Comparison of ENCODE assay signal across 10 cellular contexts in the genomic region with DNA sequence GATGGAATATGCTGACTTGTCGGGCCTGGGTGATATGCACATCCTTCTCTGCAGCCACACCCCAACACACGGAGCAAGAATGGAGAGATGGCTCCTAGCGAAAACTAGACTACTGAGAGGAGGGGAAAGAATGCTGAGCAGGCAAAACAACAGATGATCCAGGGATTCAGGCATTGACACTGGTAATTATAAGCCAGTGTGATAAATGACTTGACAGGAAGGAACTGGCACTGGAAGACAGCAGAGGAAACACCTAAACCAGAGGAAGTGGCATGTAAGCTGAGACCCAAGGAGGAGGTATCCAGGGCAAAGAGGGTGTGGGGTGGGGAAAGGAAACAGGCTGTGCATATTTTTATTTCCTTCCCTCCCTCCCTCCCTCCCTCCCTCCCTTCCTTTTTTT. TPM values are rescaled to one million over a fixed set of nuclear protein-coding genes. Genes with fewer than 3 reads are reported as not detected.
DNase-seq lines count a peak whose midpoint lies in the region; ATAC-seq and TF ChIP-seq lines count a peak whose summit lies in the region.
"Had no signal": no experiment of that assay in that cellular context is flagged by ENCODE, and none has a peak within 500 bp of the region (broad histone marks: within the 10 kb centered on the region; RNA-seq: fewer than 3 reads in every experiment).

No MANE protein-coding gene starts in this region.

- H3K27ac ChIP-seq in neutrophil: peak overlapping the region; percentile 42
- H3K27ac ChIP-seq: gastrocnemius medialis had no signal

- H3K36me3 ChIP-seq in neutrophil: no peaks in the 10 kb centered on the region
- H3K36me3 ChIP-seq: gastrocnemius medialis had no signal

- no peak overlapping the region for H3K4me3 ChIP-seq in neutrophil (ENCODE audit: low read depth in 1 of 2, low read length in 1 of 2)
- H3K4me3 ChIP-seq: gastrocnemius medialis had no signal

- in situ Hi-C loops in GM13976 (cut with MboI; ENCODE audit: low sequenced_read_pairs, unreplicated experiment): no loop called here

- H3K27ac Mint-ChIP-seq in activated T-helper 17 cell treated with anti-CD3 and anti-CD28 coated beads, Interleukin-2, amount 50 U/mL, for 72 hours: peak overlapping the region; percentile 70

- DNase-seq in NOMO-1 (lab: John Stamatoyannopoulos, UW; ENCODE audit: unreplicated experiment in 2 of 2) (peak; percentile 10 to 17), NOMO-1 treated with dmso at 0.1 percent for 144 hours (lab: John Stamatoyannopoulos, UW; ENCODE audit: unreplicated experiment) (no peak), NCI-H2171 (lab: John Stamatoyannopoulos, UW) (peak; percentile 23), GM13976 (ENCODE audit: low spot score) (no peak)
- DNase-seq: gastrocnemius medialis, NCI-H1092 treated with DMSO at 0.1 percent for 48 hours had no signal

- H3K27me3 Mint-ChIP-seq in activated T-helper 17 cell treated with anti-CD3 and anti-CD28 coated beads, Interleukin-2, amount 50 U/mL, for 72 hours: no peaks in the 10 kb centered on the region

- H3K27me3 ChIP-seq in neutrophil: no peaks in the 10 kb centered on the region
- H3K27me3 ChIP-seq: gastrocnemius medialis had no signal

- peak; percentile 34 for ATAC-seq in activated T-helper 17 cell treated with anti-CD3 and anti-CD28 coated beads, Interleukin-2, amount 50 U/mL, for 72 hours (replicated peaks)
- ATAC-seq in HG03097 (IDR thresholded peaks at IDR 0.05; ENCODE audit: low FRiP score, unreplicated experiment): no peak
- ATAC-seq in HG03469 (IDR thresholded peaks at IDR 0.05; ENCODE audit: unreplicated experiment): no peak
- ATAC-seq: gastrocnemius medialis had no signal

- peaks cover 41% of the 10 kb centered on the region for H3K4me1 Mint-ChIP-seq in activated T-helper 17 cell treated with anti-CD3 and anti-CD28 coated beads, Interleukin-2, amount 50 U/mL, for 72 hours

- H3K4me3 Mint-ChIP-seq in activated T-helper 17 cell treated with anti-CD3 and anti-CD28 coated beads, Interleukin-2, amount 50 U/mL, for 72 hours: peak overlapping the region; percentile 65

- H3K36me3 Mint-ChIP-seq in activated T-helper 17 cell treated with anti-CD3 and anti-CD28 coated beads, Interleukin-2, amount 50 U/mL, for 72 hours (ENCODE audit: low read depth): no peaks in the 10 kb centered on the region

- H3K9me3 Mint-ChIP-seq in activated T-helper 17 cell treated with anti-CD3 and anti-CD28 coated beads, Interleukin-2, amount 50 U/mL, for 72 hours: no peaks in the 10 kb centered on the region

- peaks cover 18 to 31% of the 10 kb centered on the region in 2 experiments for H3K4me1 ChIP-seq in neutrophil (ENCODE audit: control insufficient read depth in 1 of 2, insufficient read depth in 1 of 2, low read depth in 1 of 2, low read length in 1 of 2)
- H3K4me1 ChIP-seq: gastrocnemius medialis had no signal

- TF ChIP-seq CTCF in neutrophil (IDR thresholded peaks at IDR 0.05) (no peak), GM13976 (IDR thresholded peaks at IDR 0.05; ENCODE audit: borderline replicate concordance, control extremely low read depth, extremely low read depth, insufficient read depth, missing control alignments) (no peak)

- no peaks in the 10 kb centered on the region for H3K9me3 ChIP-seq in neutrophil
- H3K9me3 ChIP-seq: gastrocnemius medialis had no signal

RNA-seq across cellular contexts. Expression of a gene that starts 31.7 kb away (rescaled TPM):
- 100 to 1,000 TPM; 140 to 177 TPM for total RNA-seq in activated T-helper 17 cell treated with anti-CD3 and anti-CD28 coated beads, Interleukin-2, amount 50 U/mL, for 72 hours

RNA-seq across cellular contexts. Expression of a gene that starts 43.8 kb away (rescaled TPM):
- 100 to 1,000 TPM; 285 to 351 TPM for total RNA-seq in activated T-helper 17 cell treated with anti-CD3 and anti-CD28 coated beads, Interleukin-2, amount 50 U/mL, for 72 hours

Comparison
In these comparisons a context has a peak if more than half of its experiments do, and no peak if none do; other contexts are left out.
1. DNase-seq: peak in NOMO-1 (2 of 2) and NCI-H2171 (single experiment); none in NOMO-1 treated with dmso at 0.1 percent for 144 hours (single experiment) and GM13976 (single experiment).